Comparison of ENCODE assay signal across 9 cellular contexts in genomic region chr6:106125925-106126435, GRCh38. TPM values are rescaled to one million over a fixed set of nuclear protein-coding genes. Genes with fewer than 3 reads are reported as not detected.
DNase-seq lines count a peak whose midpoint lies in the region; ATAC-seq and TF ChIP-seq lines count a peak whose summit lies in the region.
"Had no signal": no experiment of that assay in that cellular context is flagged by ENCODE, and none has a peak within 500 bp of the region (broad histone marks: within the 10 kb centered on the region; RNA-seq: fewer than 3 reads in every experiment).

No MANE protein-coding gene starts in this region.

- peak; percentile 76 for DNase-seq in activated naive CD4-positive, alpha-beta T cell treated with Interleukin-2 at 50 U/mL for 16 hours
- DNase-seq in activated naive CD4-positive, alpha-beta T cell treated with anti-CD3 and anti-CD28 coated beads, Interleukin-2, amount 50 U/mL, for 16 hours = no peak
- peak; percentile 88 for DNase-seq in activated CD4-positive, alpha-beta memory T cell treated with anti-CD3 and anti-CD28 coated beads for 36 hours
- peak; percentile 33 for DNase-seq in stimulated activated naive B cell treated with anti-CD40 and anti-IgM and Interleukin-4, amounts not matched to agents 10 μg/mL and 1 μg/mL and 100 μg/mL, for 72 hours
- DNase-seq in cerebellar cortex (ENCODE audit: low spot score) = no peak
- DNase-seq in suprapubic skin (ENCODE audit: low spot score in 2 of 2) = no peak
- DNase-seq in H4 (ENCODE audit: low spot score) = no peak

- TF ChIP-seq CTCF in suprapubic skin (IDR thresholded peaks at IDR 0.05) = no peak

- H3K36me3 Mint-ChIP-seq in activated CD4-positive, alpha-beta memory T cell treated with anti-CD3 and anti-CD28 coated beads for 36 hours = no peaks in the 10 kb centered on the region
- H3K36me3 Mint-ChIP-seq in stimulated activated naive B cell treated with anti-CD40 and anti-IgM and Interleukin-4, amounts not matched to agents 10 μg/mL and 1 μg/mL and 100 μg/mL, for 72 hours = peaks cover 0 to 1% of the 10 kb centered on the region in 2 donors

- peak overlapping the region; percentile 65 for H3K4me3 Mint-ChIP-seq in activated CD4-positive, alpha-beta memory T cell treated with anti-CD3 and anti-CD28 coated beads for 36 hours
- peak overlapping the region in 1 of 2 donors; percentile 64 for H3K4me3 Mint-ChIP-seq in stimulated activated naive B cell treated with anti-CD40 and anti-IgM and Interleukin-4, amounts not matched to agents 10 μg/mL and 1 μg/mL and 100 μg/mL, for 72 hours

- no peaks in the 10 kb centered on the region for H3K9me3 Mint-ChIP-seq in activated CD4-positive, alpha-beta memory T cell treated with anti-CD3 and anti-CD28 coated beads for 36 hours
- peaks cover 0 to 3% of the 10 kb centered on the region in 2 donors for H3K9me3 Mint-ChIP-seq in stimulated activated naive B cell treated with anti-CD40 and anti-IgM and Interleukin-4, amounts not matched to agents 10 μg/mL and 1 μg/mL and 100 μg/mL, for 72 hours

- no peak for TF ChIP-seq EP300 in suprapubic skin (IDR thresholded peaks at IDR 0.05)

- CTCF ChIA-PET in activated CD4-positive, alpha-beta memory T cell treated with anti-CD3 and anti-CD28 coated beads for 36 hours (lab: Charles Lee) = interaction anchor here (1.0 to 1.3 kb wide), 3 partner anchors 37 to 97 kb away, joined by 3 to 8 read pairs (median 3); no protein-coding TSS in a partner anchor

- H3K9me3 ChIP-seq in suprapubic skin = no peaks in the 10 kb centered on the region

- whole genome bisulfite sequencing in suprapubic skin = 90% methylated on average over 11 of the region's 11 CpGs

- TF ChIP-seq POLR2A in suprapubic skin (IDR thresholded peaks at IDR 0.05) = no peak

- no peaks in the 10 kb centered on the region for H3K27me3 ChIP-seq in suprapubic skin

- peak; percentile 77 for ATAC-seq in HG03175 (IDR thresholded peaks at IDR 0.05; ENCODE audit: unreplicated experiment)
- peak; percentile 59 to 81 for ATAC-seq in stimulated activated naive B cell treated with anti-CD40 and anti-IgM and Interleukin-4, amounts not matched to agents 10 μg/mL and 1 μg/mL and 100 μg/mL, for 72 hours (replicated peaks)

- H3K36me3 ChIP-seq in suprapubic skin = no peaks in the 10 kb centered on the region

- H3K27ac Mint-ChIP-seq in activated CD4-positive, alpha-beta memory T cell treated with anti-CD3 and anti-CD28 coated beads for 36 hours = peak overlapping the region; percentile 80
- peak overlapping the region; percentile 93 for H3K27ac Mint-ChIP-seq in stimulated activated naive B cell treated with anti-CD40 and anti-IgM and Interleukin-4, amounts not matched to agents 10 μg/mL and 1 μg/mL and 100 μg/mL, for 72 hours

- intact Hi-C loops in activated CD4-positive, alpha-beta memory T cell treated with anti-CD3 and anti-CD28 coated beads for 36 hours (cut with micrococcal nuclease) = loop anchor here (1.0 kb wide), 3 partner anchors 9 to 24 kb away; no protein-coding TSS in a partner anchor

- H3K4me1 ChIP-seq in suprapubic skin = peaks cover 11% of the 10 kb centered on the region

- H3K4me1 Mint-ChIP-seq in activated CD4-positive, alpha-beta memory T cell treated with anti-CD3 and anti-CD28 coated beads for 36 hours (ENCODE audit: low read depth) = peaks cover 44% of the 10 kb centered on the region
- H3K4me1 Mint-ChIP-seq in stimulated activated naive B cell treated with anti-CD40 and anti-IgM and Interleukin-4, amounts not matched to agents 10 μg/mL and 1 μg/mL and 100 μg/mL, for 72 hours = peaks cover 15 to 25% of the 10 kb centered on the region in 2 donors

- H3K27me3 Mint-ChIP-seq in activated CD4-positive, alpha-beta memory T cell treated with anti-CD3 and anti-CD28 coated beads for 36 hours = peaks cover 3% of the 10 kb centered on the region
- peaks cover 0 to 8% of the 10 kb centered on the region in 2 donors for H3K27me3 Mint-ChIP-seq in stimulated activated naive B cell treated with anti-CD40 and anti-IgM and Interleukin-4, amounts not matched to agents 10 μg/mL and 1 μg/mL and 100 μg/mL, for 72 hours

- POLR2A ChIA-PET in activated CD4-positive, alpha-beta memory T cell treated with anti-CD3 and anti-CD28 coated beads for 36 hours (lab: Charles Lee) = interaction anchor here (0.5 to 1.7 kb wide), 8 partner anchors 9 to 423 kb away, joined by 3 to 9 read pairs (median 6); no protein-coding TSS in a partner anchor

- no peak overlapping the region for H3K4me3 ChIP-seq in suprapubic skin

- no peak overlapping the region for H3K27ac ChIP-seq in suprapubic skin
- H3K27ac ChIP-seq: KMS-11 had no signal

RNA-seq across cellular contexts. Expression of gene PRDM1, which starts 39.8 kb away (rescaled TPM):
- total RNA-seq in activated CD4-positive, alpha-beta memory T cell treated with anti-CD3 and anti-CD28 coated beads for 36 hours = 10 to 100 TPM; 70.9 to 78.9 TPM
- total RNA-seq in suprapubic skin = 10 to 100 TPM; 10.9 to 47.7 (median 27.8) TPM
- total RNA-seq in H4 (2014; rRNA removed; shearing (Covaris generic)) = 0.37 and 1.7 TPM in 2 replicates

Comparison
In these comparisons a context has a peak if more than half of its experiments do, and no peak if none do; other contexts are left out.
1. DNase-seq: peak in activated naive CD4-positive, alpha-beta T cell treated with Interleukin-2 at 50 U/mL for 16 hours (single experiment), activated CD4-positive, alpha-beta memory T cell treated with anti-CD3 and anti-CD28 coated beads for 36 hours (single experiment) and stimulated activated naive B cell treated with anti-CD40 and anti-IgM and Interleukin-4, amounts not matched to agents 10 μg/mL and 1 μg/mL and 100 μg/mL, for 72 hours (single experiment); none in activated naive CD4-positive, alpha-beta T cell treated with anti-CD3 and anti-CD28 coated beads, Interleukin-2, amount 50 U/mL, for 16 hours (single experiment), cerebellar cortex (single experiment), suprapubic skin (0 of 2) and H4 (single experiment).